13 cellular contexts compared by ENCODE assay signal in genomic region chr5:65041296-65042158, GRCh38.
DNase-seq lines count a peak whose midpoint lies in the region; ATAC-seq and TF ChIP-seq lines count a peak whose summit lies in the region.
"Had no signal": no experiment of that assay in that cellular context is flagged by ENCODE, and none has a peak within 500 bp of the region (broad histone marks: within the 10 kb centered on the region; RNA-seq: fewer than 3 reads in every experiment).

No MANE protein-coding gene starts in this region.

- DNase-seq in AG10803 (ENCODE audit: low read depth) (peak; percentile 59), Kasumi-1 (lab: John Stamatoyannopoulos, UW) (peak; percentile 66 to 74), astrocyte of the hippocampus (ENCODE audit: low read depth, low spot score) (peak; percentile 32), lung microvascular endothelial cell (ENCODE audit: low read depth in 2 of 2) (peak; percentile 36 to 82), mucosa of descending colon (no peak), glutamatergic neuron (no peak)
- no peak for DNase-seq in activated CD4-positive, alpha-beta T cell treated with anti-CD3 and anti-CD28 coated beads, Interleukin-2, amount 50 U/mL, for 48 hours
- DNase-seq: activated CD4-positive, alpha-beta T cell treated with anti-CD3 and anti-CD28 coated beads, Interleukin-2, amount 50 U/mL, for 1 hour; activated gamma-delta T cell treated with Interleukin-2 at 50 U/mL for 16 hours; NCI-H2029; NK-92 treated with Interleukin-12 subunit alpha and Interleukin-12 subunit beta, amount 100 ng/mL, for 24 hours; spleen had no signal

- TF ChIP-seq CTCF in AG10803 (conservative IDR thresholded peaks at IDR 0.05; ENCODE audit: low read length): no peak
- TF ChIP-seq CTCF in mucosa of descending colon (IDR thresholded peaks at IDR 0.05): no peak
- no peak for TF ChIP-seq CTCF in glutamatergic neuron (IDR thresholded peaks at IDR 0.05; ENCODE audit: partially characterized antibody, unreplicated experiment)

- no peaks in the 10 kb centered on the region for H3K4me1 Mint-ChIP-seq in glutamatergic neuron (ENCODE audit: low read depth, unreplicated experiment)

- no peaks in the 10 kb centered on the region for H3K36me3 Mint-ChIP-seq in glutamatergic neuron (ENCODE audit: unreplicated experiment)

- no peaks in the 10 kb centered on the region for H3K9me3 ChIP-seq in mucosa of descending colon
- H3K9me3 ChIP-seq: spleen had no signal

- peaks cover 2% of the 10 kb centered on the region for H3K27me3 Mint-ChIP-seq in glutamatergic neuron (ENCODE audit: unreplicated experiment)

- ATAC-seq in mucosa of descending colon (no peak), GM19023 (IDR thresholded peaks at IDR 0.05; ENCODE audit: unreplicated experiment) (no peak)

- H3K4me1 ChIP-seq in mucosa of descending colon (ENCODE audit: low read depth): no peaks in the 10 kb centered on the region

- H3K4me3 ChIP-seq in AG10803 (ENCODE audit: low read length) (no peak overlapping the region), mucosa of descending colon (no peak overlapping the region)
- H3K4me3 ChIP-seq: spleen had no signal

- intact Hi-C loops in mucosa of descending colon (cut with DNase I, micrococcal nuclease): no loop called here

- no peak overlapping the region for H3K4me3 Mint-ChIP-seq in glutamatergic neuron (ENCODE audit: unreplicated experiment)

- H3K9me3 Mint-ChIP-seq in glutamatergic neuron (ENCODE audit: unreplicated experiment): peaks cover 2% of the 10 kb centered on the region

- no peaks in the 10 kb centered on the region for H3K36me3 ChIP-seq in mucosa of descending colon (ENCODE audit: low read depth)
- H3K36me3 ChIP-seq: spleen had no signal

- H3K27ac Mint-ChIP-seq in glutamatergic neuron (ENCODE audit: unreplicated experiment): no peak overlapping the region

Comparison
In these comparisons a context has a peak if more than half of its experiments do, and no peak if none do; other contexts are left out.
1. DNase-seq: peak in AG10803 (single experiment), Kasumi-1 (2 of 2), astrocyte of the hippocampus (single experiment) and lung microvascular endothelial cell (2 of 2); none in mucosa of descending colon (0 of 3), glutamatergic neuron (single experiment) and activated CD4-positive, alpha-beta T cell treated with anti-CD3 and anti-CD28 coated beads, Interleukin-2, amount 50 U/mL, for 48 hours (0 of 2).